ENCODE assay signal across 10 cellular contexts in the genomic region with DNA sequence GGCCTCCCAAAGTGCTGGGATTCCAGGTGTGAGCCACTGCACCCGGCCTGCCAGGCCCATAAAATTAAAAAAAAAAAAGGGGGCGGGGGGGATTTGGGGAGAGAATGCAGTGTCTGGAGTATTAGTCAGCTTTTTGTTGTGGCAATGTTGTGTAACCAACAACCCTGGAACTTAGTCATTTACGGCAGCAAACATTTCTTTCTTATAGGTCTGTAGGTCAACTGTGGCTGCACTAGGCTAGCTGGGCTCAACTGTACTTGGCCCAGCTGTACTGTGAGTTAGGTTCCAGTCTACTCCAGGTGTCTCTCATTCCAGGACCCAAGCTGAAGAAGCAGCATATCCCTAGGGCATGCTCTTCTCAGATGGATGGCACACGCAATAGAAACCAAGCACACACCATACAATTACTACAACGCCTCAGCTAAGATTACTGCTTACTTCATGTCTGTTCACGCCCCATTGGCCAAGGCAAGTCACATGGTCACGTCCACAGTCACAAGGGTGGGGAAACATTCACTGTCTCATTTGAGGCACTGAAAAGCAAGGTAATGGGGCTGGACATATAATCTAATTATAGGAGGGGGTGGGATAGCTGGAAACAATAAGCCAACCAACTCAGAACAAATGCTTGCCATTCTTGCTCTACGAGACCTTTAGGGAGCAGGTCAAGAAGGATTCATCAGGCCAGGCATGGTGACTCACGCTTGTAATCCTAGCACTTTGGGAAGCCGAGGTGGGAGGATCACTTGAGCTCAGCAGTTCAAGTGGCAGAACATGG. TPM values are rescaled to one million over a fixed set of nuclear protein-coding genes. Genes with fewer than 3 reads are reported as not detected.
A peak's percentile ranks its signal among the peaks of the same experiment; 100 is the strongest.
DNase-seq lines count a peak whose midpoint lies in the region; ATAC-seq and TF ChIP-seq lines count a peak whose summit lies in the region.
"Had no signal": no experiment of that assay in that cellular context is flagged by ENCODE, and none has a peak within 500 bp of the region (broad histone marks: within the 10 kb centered on the region; RNA-seq: fewer than 3 reads in every experiment).

No MANE protein-coding gene starts in this region.

- CTCF ChIA-PET in mammary epithelial cell (lab: Charles Lee; ENCODE audit: low non-redundant PET): interaction anchor here (0.6 kb wide), 1 partner anchor 143 kb away, joined by 5 read pairs; no protein-coding TSS in a partner anchor

- no peak overlapping the region for H3K27ac Mint-ChIP-seq in nephron progenitor cell
- no peak overlapping the region for H3K27ac Mint-ChIP-seq in progenitor cell of endocrine pancreas

- no peaks in the 10 kb centered on the region for H3K27me3 ChIP-seq in mammary epithelial cell (ENCODE audit: insufficient read depth, low read length)

- H3K9me3 Mint-ChIP-seq in nephron progenitor cell (peaks cover 10% of the 10 kb centered on the region), progenitor cell of endocrine pancreas (ENCODE audit: low read depth) (no peaks in the 10 kb centered on the region)

- intact Hi-C loops in mammary epithelial cell (cut with micrococcal nuclease): no loop called here

- peaks cover 30% of the 10 kb centered on the region for H3K27me3 Mint-ChIP-seq in nephron progenitor cell (ENCODE audit: low read depth, poor library complexity)
- peaks cover 2% of the 10 kb centered on the region for H3K27me3 Mint-ChIP-seq in progenitor cell of endocrine pancreas

- WGBS in mammary epithelial cell (ENCODE audit: low coverage, missing lambda C conversion rate): 49% methylated on average over 9 of the region's 10 CpGs

- no peaks in the 10 kb centered on the region for H4K20me1 ChIP-seq in mammary epithelial cell (ENCODE audit: insufficient read depth, low read length)

- H3K27ac ChIP-seq in mammary epithelial cell (ENCODE audit: insufficient read depth, low read depth, low read length): peak overlapping the region; percentile 1

- no peaks in the 10 kb centered on the region for H3K9me3 ChIP-seq in mammary epithelial cell (replicated peaks; ENCODE audit: insufficient read depth, low read length)

- no peak overlapping the region for H3K9ac ChIP-seq in mammary epithelial cell (ENCODE audit: insufficient read depth, low read length)

- ATAC-seq in HG03108 (IDR thresholded peaks at IDR 0.05; ENCODE audit: unreplicated experiment): no peak

- H3K4me1 Mint-ChIP-seq in nephron progenitor cell (peaks cover 9% of the 10 kb centered on the region), progenitor cell of endocrine pancreas (ENCODE audit: low read depth) (no peaks in the 10 kb centered on the region)

- in situ Hi-C loops in mammary epithelial cell (cut with MboI; ENCODE audit: low sequenced_read_pairs in 2 of 2): no loop called here
- in situ Hi-C loops in GM13976 (cut with MboI; ENCODE audit: low sequenced_read_pairs, unreplicated experiment): no loop called here

- peak overlapping the region; percentile 0 for H2AFZ ChIP-seq in mammary epithelial cell (ENCODE audit: low read depth, low read length)

- peaks cover 5% of the 10 kb centered on the region for H3K36me3 Mint-ChIP-seq in nephron progenitor cell (ENCODE audit: low read depth)
- no peaks in the 10 kb centered on the region for H3K36me3 Mint-ChIP-seq in progenitor cell of endocrine pancreas (ENCODE audit: insufficient read depth)

- dilution Hi-C loops in mammary epithelial cell (cut with HindIII; ENCODE audit: low sequenced_read_pairs): no loop called here

- no peaks in the 10 kb centered on the region for H3K36me3 ChIP-seq in mammary epithelial cell (ENCODE audit: insufficient read depth, low read length)

- peak overlapping the region; percentile 25 for H3K4me3 Mint-ChIP-seq in nephron progenitor cell
- H3K4me3 Mint-ChIP-seq in progenitor cell of endocrine pancreas (ENCODE audit: low read depth): no peak overlapping the region

- no peak overlapping the region for H3K4me2 ChIP-seq in mammary epithelial cell (ENCODE audit: insufficient read depth, low read depth, low read length)

- H3K79me2 ChIP-seq in mammary epithelial cell (ENCODE audit: insufficient read depth, low read length): no peaks in the 10 kb centered on the region

- H3K4me3 ChIP-seq in mammary epithelial cell (replicated peaks in 1 of 3; ENCODE audit: insufficient read depth in 1 of 3, low read depth in 2 of 3, low read length in 3 of 3): no peak overlapping the region

- TF ChIP-seq CTCF in mammary epithelial cell (conservative IDR thresholded peaks at IDR 0.05 in 1 of 2, IDR thresholded peaks at IDR 0.05 in 1 of 2; ENCODE audit: extremely low read depth in 1 of 2, insufficient read depth in 1 of 2, low read depth in 1 of 2, low read length in 2 of 2): no peak
- TF ChIP-seq CTCF in nephron progenitor cell (IDR thresholded peaks at IDR 0.05): no peak
- TF ChIP-seq CTCF in progenitor cell of endocrine pancreas (IDR thresholded peaks at IDR 0.05; ENCODE audit: unreplicated experiment): no peak
- no peak for TF ChIP-seq CTCF in GM13976 (IDR thresholded peaks at IDR 0.05; ENCODE audit: borderline replicate concordance, control extremely low read depth, extremely low read depth, insufficient read depth, missing control alignments)

- DNase-seq in GM04503 (ENCODE audit: low read depth): peak; percentile 24
- peak; percentile 69 for DNase-seq in NCI-H1436 treated with DMSO at 0.1 percent for 48 hours (lab: John Stamatoyannopoulos, UW)
- DNase-seq in mammary epithelial cell: peak; percentile 76
- DNase-seq in nephron progenitor cell: no peak
- no peak for DNase-seq in progenitor cell of endocrine pancreas (ENCODE audit: low spot score, unreplicated experiment)
- DNase-seq in NCI-H146 treated with DMSO at 0.1 percent for 48 hours (lab: John Stamatoyannopoulos, UW; ENCODE audit: unreplicated experiment): no peak
- no peak for DNase-seq in GM13976 (ENCODE audit: low spot score)
- DNase-seq: NCI-H1694 treated with DMSO at 0.1 percent for 48 hours; stimulated activated CD4-positive, alpha-beta T cell treated with anti-CD3 and anti-CD28 coated beads, Interleukin-2, amount 100 ng/mL, for 24 hours had no signal

- H3K4me1 ChIP-seq in mammary epithelial cell (ENCODE audit: insufficient read depth, low read length): peaks cover 16% of the 10 kb centered on the region

- no TSS peak for BruUV-seq in mammary epithelial cell (replicated peaks; lab: Mats Ljungman, UMichigan)

RNA-seq across cellular contexts. Expression of a gene that starts 10.4 kb away (rescaled TPM):
- total RNA-seq in mammary epithelial cell: 10 to 100 TPM; 19.2 to 24.4 TPM
- polyA plus RNA-seq in mammary epithelial cell: 14.3 TPM
- polyA minus RNA-seq in mammary epithelial cell: 3.7 TPM
- total RNA-seq in progenitor cell of endocrine pancreas: 75.3 and 77.8 TPM in 2 replicates

RNA-seq across cellular contexts. Expression of a gene that starts 34.3 kb away (rescaled TPM):
- total RNA-seq in mammary epithelial cell (10 to 100 TPM in 1 of 2 donors, 1 to 10 TPM in 1; 4.7 to 10.0 TPM), progenitor cell of endocrine pancreas (46.8 and 53.6 TPM in 2 replicates)
- 1.9 TPM for polyA plus RNA-seq in mammary epithelial cell
- polyA minus RNA-seq in mammary epithelial cell: 1.3 TPM

RNA-seq across cellular contexts. Expression of a gene that starts 36.1 kb away (rescaled TPM):
- total RNA-seq in mammary epithelial cell (10 to 100 TPM; 26.7 to 64.4 TPM), progenitor cell of endocrine pancreas (55.5 and 59.1 TPM in 2 replicates)
- polyA plus RNA-seq in mammary epithelial cell: 38.9 TPM
- 79.0 TPM for polyA minus RNA-seq in mammary epithelial cell

Comparison
In these comparisons a context has a peak if more than half of its experiments do, and no peak if none do; other contexts are left out.
1. DNase-seq: peak in GM04503 (single experiment), NCI-H1436 treated with DMSO at 0.1 percent for 48 hours (single experiment) and mammary epithelial cell (single experiment); none in nephron progenitor cell (single experiment), progenitor cell of endocrine pancreas (single experiment), NCI-H146 treated with DMSO at 0.1 percent for 48 hours (single experiment) and GM13976 (single experiment).